Comparison of ENCODE assay signal across 11 cellular contexts in genomic region chr6:6931047-6932025, GRCh38.
DNase-seq lines count a peak whose midpoint lies in the region; ATAC-seq, FAIRE-seq and TF ChIP-seq lines count a peak whose summit lies in the region.
"Had no signal": no experiment of that assay in that cellular context is flagged by ENCODE, and none has a peak within 500 bp of the region (broad histone marks: within the 10 kb centered on the region; RNA-seq: fewer than 3 reads in every experiment).

No MANE protein-coding gene starts in this region.

- peak overlapping the region; percentile 93 for H3K27ac Mint-ChIP-seq in neural progenitor cell
- H3K27ac Mint-ChIP-seq in HFFc6, result no peak overlapping the region

- peaks cover 2% of the 10 kb centered on the region for H3K9me3 Mint-ChIP-seq in neural progenitor cell
- peaks cover 7% of the 10 kb centered on the region for H3K9me3 Mint-ChIP-seq in HFFc6
- H3K9me3 Mint-ChIP-seq: naive thymus-derived CD8-positive, alpha-beta T cell had no signal

- DNase-seq in GM12891 (ENCODE audit: insufficient read length, low spot score), result no peak
- DNase-seq in PC-9, result no peak
- no peak for DNase-seq in neural progenitor cell (ENCODE audit: low spot score)
- no peak for DNase-seq in HFFc6
- DNase-seq in NCI-H2107 treated with DMSO at 0.1 percent for 48 hours (lab: John Stamatoyannopoulos, UW; ENCODE audit: unreplicated experiment), result no peak
- DNase-seq in activated T-cell treated with anti-CD3 and anti-CD28 coated beads for 4 hours, result no peak
- no peak for DNase-seq in NCI-H1436 treated with DMSO at 0.1 percent for 48 hours (lab: John Stamatoyannopoulos, UW)
- DNase-seq: activated CD4-positive, alpha-beta T cell treated with anti-CD3 and anti-CD28 coated beads, Interleukin-2, amount 50 U/mL, for 1 hour; naive thymus-derived CD8-positive, alpha-beta T cell; upper lobe of left lung had no signal

- POLR2A ChIA-PET in PC-9 (lab: Charles Lee; ENCODE audit: unreplicated experiment), result no interaction called here

- H3K4me3 Mint-ChIP-seq in neural progenitor cell (no peak overlapping the region), HFFc6 (no peak overlapping the region)
- H3K4me3 Mint-ChIP-seq: naive thymus-derived CD8-positive, alpha-beta T cell had no signal

- H3K36me3 Mint-ChIP-seq in neural progenitor cell, result no peaks in the 10 kb centered on the region
- no peaks in the 10 kb centered on the region; the same call in 1 of the 2 replicates for H3K36me3 Mint-ChIP-seq in HFFc6 (ENCODE audit: low read depth)
- H3K36me3 Mint-ChIP-seq: naive thymus-derived CD8-positive, alpha-beta T cell had no signal

- no peaks in the 10 kb centered on the region for H3K9me2 ChIP-seq in PC-9 (ENCODE audit: insufficient read depth)

- ATAC-seq in HG02763 (IDR thresholded peaks at IDR 0.05; ENCODE audit: unreplicated experiment), result peak; percentile 67
- ATAC-seq: naive thymus-derived CD8-positive, alpha-beta T cell had no signal

- H3K4me1 ChIP-seq in PC-9 (replicated peaks; ENCODE audit: insufficient read depth) (peaks cover 6% of the 10 kb centered on the region), neural progenitor cell (peaks cover 12% of the 10 kb centered on the region)

- CTCF ChIA-PET in PC-9 (lab: Charles Lee), result no interaction called here

- no peak for TF ChIP-seq CTCF in PC-9 (conservative IDR thresholded peaks at IDR 0.05)
- TF ChIP-seq CTCF in neural progenitor cell (IDR thresholded peaks at IDR 0.05), result no peak
- no peak for TF ChIP-seq CTCF in HFFc6 (IDR thresholded peaks at IDR 0.05)

- intact Hi-C loops in PC-9 (cut with micrococcal nuclease; ENCODE audit: unreplicated experiment), result no loop called here

- H4K20me1 ChIP-seq in PC-9 (ENCODE audit: insufficient read depth) (no peaks in the 10 kb centered on the region), neural progenitor cell (ENCODE audit: low read depth) (no peaks in the 10 kb centered on the region)

- H3K27me3 Mint-ChIP-seq in neural progenitor cell (ENCODE audit: insufficient read depth, low read depth), result peaks cover 6% of the 10 kb centered on the region
- peaks cover 12% of the 10 kb centered on the region for H3K27me3 Mint-ChIP-seq in HFFc6 (ENCODE audit: insufficient read depth)

- H3K36me3 ChIP-seq in PC-9 (ENCODE audit: low read depth), result no peaks in the 10 kb centered on the region
- no peaks in the 10 kb centered on the region for H3K36me3 ChIP-seq in neural progenitor cell
- H3K36me3 ChIP-seq: upper lobe of left lung had no signal

- H3K27me3 ChIP-seq in PC-9 (ENCODE audit: insufficient read depth, low read depth) (no peaks in the 10 kb centered on the region), neural progenitor cell (no peaks in the 10 kb centered on the region)
- H3K27me3 ChIP-seq: upper lobe of left lung had no signal

- peak overlapping the region; percentile 80 for H2AFZ ChIP-seq in PC-9
- no peak overlapping the region for H2AFZ ChIP-seq in neural progenitor cell (replicated peaks)

- no peak for FAIRE-seq in GM12891 (lab: Jason Lieb, UNC)

- H3K4me3 ChIP-seq in PC-9 (no peak overlapping the region), neural progenitor cell (no peak overlapping the region)
- H3K4me3 ChIP-seq: upper lobe of left lung had no signal

- H3K4me1 Mint-ChIP-seq in neural progenitor cell (peaks cover 22% of the 10 kb centered on the region), HFFc6 (ENCODE audit: low read depth) (no peaks in the 10 kb centered on the region; the same call in 1 of the 2 replicates)

- H3K9ac ChIP-seq in neural progenitor cell, result no peak overlapping the region

- no peak overlapping the region for H3K27ac ChIP-seq in PC-9
- no peak overlapping the region for H3K27ac ChIP-seq in neural progenitor cell

- TF ChIP-seq POLR2A in GM12891 (IDR thresholded peaks at IDR 0.05; ENCODE audit: low read depth, low read length), result no peak

- BruUV-seq in PC-9 (replicated peaks; lab: Mats Ljungman, UMichigan), result no TSS peak

- H3K9me3 ChIP-seq in PC-9 (ENCODE audit: insufficient read depth, low read depth) (no peaks in the 10 kb centered on the region), neural progenitor cell (ENCODE audit: low read depth) (no peaks in the 10 kb centered on the region)
- H3K9me3 ChIP-seq: upper lobe of left lung had no signal

- H3K4me2 ChIP-seq in PC-9 (peak overlapping the region; percentile 26; the same call in 1 of the 2 replicates), neural progenitor cell (no peak overlapping the region)

- H3F3A ChIP-seq in PC-9 (ENCODE audit: insufficient read depth, low read depth), result no peaks in the 10 kb centered on the region; the same call in 1 of the 2 replicates
- H3F3A ChIP-seq in neural progenitor cell (ENCODE audit: low read depth), result peaks cover 4% of the 10 kb centered on the region

- H3K79me2 ChIP-seq in PC-9 (ENCODE audit: low read depth) (no peaks in the 10 kb centered on the region), neural progenitor cell (ENCODE audit: low read depth) (no peaks in the 10 kb centered on the region)

TF ChIP-seq in GM12891, 5 proteins besides CTCF, POLR2A, EP300 and RAD21:
- TF ChIP-seq POLR2AphosphoS5 (IDR thresholded peaks at IDR 0.05; ENCODE audit: low read depth, low read length) (no peak), SPI1 (IDR thresholded peaks at IDR 0.05; ENCODE audit: low read depth, low read length) (peak; percentile 72)
